In genomic region chr21:45386728-45387371, GRCh38 we compare ENCODE assay signal across 9 cellular contexts. TPM values are rescaled to one million over a fixed set of nuclear protein-coding genes. Genes with fewer than 3 reads are reported as not detected.
DNase-seq lines count a peak whose midpoint lies in the region; ATAC-seq and TF ChIP-seq lines count a peak whose summit lies in the region.
"Had no signal": no experiment of that assay in that cellular context is flagged by ENCODE, and none has a peak within 500 bp of the region (broad histone marks: within the 10 kb centered on the region; RNA-seq: fewer than 3 reads in every experiment).

No MANE protein-coding gene starts in this region.

- ATAC-seq in aorta (ENCODE audit: low FRiP score) (peak; percentile 51), natural killer cell (no peak)

- no peak overlapping the region for H3K4me3 Mint-ChIP-seq in natural killer cell
- H3K4me3 Mint-ChIP-seq: CD4-positive, alpha-beta memory T cell had no signal

- H3K9ac ChIP-seq in colonic mucosa (ENCODE audit: low read depth in 2 of 2, low read length in 2 of 2) = no peak overlapping the region

- TF ChIP-seq CTCF in choroid plexus epithelial cell (conservative IDR thresholded peaks at IDR 0.05; ENCODE audit: low read depth, low read length) (peak; percentile 53), lower leg skin (IDR thresholded peaks at IDR 0.05) (no peak), colonic mucosa (IDR thresholded peaks at IDR 0.05) (no peak), natural killer cell (IDR thresholded peaks at IDR 0.05) (no peak)

- H3K4me1 Mint-ChIP-seq in natural killer cell = no peaks in the 10 kb centered on the region
- H3K4me1 Mint-ChIP-seq: CD4-positive, alpha-beta memory T cell had no signal

- DNase-seq in activated effector memory CD4-positive, alpha-beta T cell treated with anti-CD3 and anti-CD28 coated beads, Interleukin-2, amount 50 U/mL, for 16 hours = peak; percentile 58
- DNase-seq in activated effector memory CD4-positive, alpha-beta T cell treated with Interleukin-2 at 50 U/mL for 16 hours = no peak
- peak; percentile 94 for DNase-seq in choroid plexus epithelial cell (ENCODE audit: low read depth)
- DNase-seq in lower leg skin (ENCODE audit: low spot score in 2 of 2) = peak; percentile 53 to 86
- peak; percentile 65 to 79 for DNase-seq in aorta
- DNase-seq in colonic mucosa = no peak
- no peak for DNase-seq in germinal center (ENCODE audit: low spot score)
- DNase-seq in natural killer cell = no peak
- DNase-seq: CD4-positive, alpha-beta memory T cell had no signal

- H3K9me3 Mint-ChIP-seq in natural killer cell = no peaks in the 10 kb centered on the region
- H3K9me3 Mint-ChIP-seq: CD4-positive, alpha-beta memory T cell had no signal

- H3K36me3 Mint-ChIP-seq in natural killer cell = no peaks in the 10 kb centered on the region
- H3K36me3 Mint-ChIP-seq: CD4-positive, alpha-beta memory T cell had no signal

- no peak overlapping the region for H3K27ac ChIP-seq in aorta (ENCODE audit: low read depth in 1 of 2, low read length in 2 of 2)
- H3K27ac ChIP-seq in colonic mucosa = no peak overlapping the region

- no peaks in the 10 kb centered on the region for H3K4me1 ChIP-seq in aorta (ENCODE audit: control insufficient read depth in 1 of 2, insufficient read depth in 2 of 2, low read length in 2 of 2)
- H3K4me1 ChIP-seq in colonic mucosa = no peaks in the 10 kb centered on the region

- peaks cover 0 to 4% of the 10 kb centered on the region in 2 donors for H3K27me3 Mint-ChIP-seq in natural killer cell (ENCODE audit: low read depth in 2 of 2)

- 33 to 36% methylated on average over 17 to 20 of the region's 20 CpGs for WGBS in lower leg skin, 2 donors
- WGBS in aorta, 2 donors = 27 to 32% methylated on average over 20 of the region's 20 CpGs

- no peaks in the 10 kb centered on the region for H3K9me3 ChIP-seq in aorta (ENCODE audit: control insufficient read depth, low read length)
- H3K9me3 ChIP-seq in colonic mucosa = no peaks in the 10 kb centered on the region

- H3K36me3 ChIP-seq in aorta (ENCODE audit: control insufficient read depth in 1 of 2, insufficient read depth in 2 of 2, low read length in 1 of 2) (no peaks in the 10 kb centered on the region), colonic mucosa (no peaks in the 10 kb centered on the region)

- H3K4me3 ChIP-seq in choroid plexus epithelial cell (ENCODE audit: low read depth, low read length) = no peak overlapping the region
- no peak overlapping the region for H3K4me3 ChIP-seq in lower leg skin (ENCODE audit: low read depth, poor library complexity, severe bottlenecking)
- no peak overlapping the region for H3K4me3 ChIP-seq in aorta (ENCODE audit: low read length in 2 of 2)
- H3K4me3 ChIP-seq in colonic mucosa = no peak overlapping the region

- H3K27ac Mint-ChIP-seq in natural killer cell = no peak overlapping the region

- intact Hi-C loops in lower leg skin (cut with DNase I; ENCODE audit: low total_unique reads) (no loop called here), aorta (cut with DNase I) (no loop called here), colonic mucosa (cut with DNase I) (no loop called here), natural killer cell (cut with micrococcal nuclease) (no loop called here)

- no peaks in the 10 kb centered on the region for H3K27me3 ChIP-seq in aorta (ENCODE audit: control insufficient read depth in 1 of 2, insufficient read depth in 2 of 2, low read length in 1 of 2)
- H3K27me3 ChIP-seq in colonic mucosa = no peaks in the 10 kb centered on the region

- no peak for TF ChIP-seq POLR2A in lower leg skin (IDR thresholded peaks at IDR 0.05)

RNA-seq across cellular contexts. Expression of gene COL18A1, which starts 18.1 kb away (rescaled TPM):
- total RNA-seq in lower leg skin (100 to 1,000 TPM in 1 of 4 donors, 10 to 100 TPM in 3; 63.3 to 126 (median 85.9) TPM), aorta (100 to 1,000 TPM; 289 to 301 TPM), colonic mucosa (10 to 100 TPM in 1 of 2 donors, 1 to 10 TPM in 1; 8.4 to 22.3 TPM), natural killer cell (10 to 100 TPM; 12.3 to 22.3 (median 12.7) TPM)
- 100 to 1,000 TPM in 1 of 2 donors, 10 to 100 TPM in 1; 97.3 to 963 TPM for polyA plus RNA-seq in aorta

Comparison
In these comparisons a context has a peak if more than half of its experiments do, and no peak if none do; other contexts are left out.
1. DNase-seq: peak in activated effector memory CD4-positive, alpha-beta T cell treated with anti-CD3 and anti-CD28 coated beads, Interleukin-2, amount 50 U/mL, for 16 hours (single experiment), choroid plexus epithelial cell (single experiment), lower leg skin (2 of 2) and aorta (2 of 2); none in activated effector memory CD4-positive, alpha-beta T cell treated with Interleukin-2 at 50 U/mL for 16 hours (single experiment), colonic mucosa (single experiment), germinal center (single experiment) and natural killer cell (single experiment).